9 cellular contexts compared by ENCODE assay signal in the genomic region with DNA sequence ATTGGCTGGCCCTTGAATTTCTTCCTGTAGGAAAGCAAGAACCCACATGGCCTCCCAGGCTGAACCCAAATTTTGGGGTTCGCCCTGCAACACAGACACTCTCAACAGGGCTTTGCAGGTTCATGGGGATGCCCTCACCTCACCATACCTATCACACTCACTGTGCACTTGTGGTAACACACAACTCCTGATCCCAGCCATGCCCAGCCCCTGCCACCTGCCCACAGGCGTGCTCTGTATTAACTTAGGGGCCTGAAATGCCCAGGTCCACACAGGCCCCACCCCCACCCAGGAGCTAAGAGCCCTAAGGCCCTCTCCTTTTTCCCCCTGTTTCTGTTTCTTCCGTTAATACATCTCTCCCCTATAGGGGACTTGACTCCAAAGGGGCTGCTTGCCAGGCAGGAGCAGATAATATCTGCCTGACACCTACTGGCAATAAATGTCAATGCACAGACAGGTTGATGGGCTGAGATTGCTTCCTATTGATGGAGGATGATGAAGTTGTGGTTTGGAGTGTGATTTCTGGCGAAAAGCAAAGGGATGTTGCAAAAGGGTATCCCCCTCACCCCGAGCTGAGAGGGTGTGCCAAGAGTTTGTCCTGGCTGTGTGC.
DNase-seq lines count a peak whose midpoint lies in the region; ATAC-seq and TF ChIP-seq lines count a peak whose summit lies in the region.
"Had no signal": no experiment of that assay in that cellular context is flagged by ENCODE, and none has a peak within 500 bp of the region (broad histone marks: within the 10 kb centered on the region; RNA-seq: fewer than 3 reads in every experiment).

No MANE protein-coding gene starts in this region.

- TF ChIP-seq CTCF in GM12865 (IDR thresholded peaks at IDR 0.05; ENCODE audit: insufficient read depth, low read depth, low read length, missing control alignments) (peak; percentile 61), LNCAP (IDR thresholded peaks at IDR 0.05) (peak; percentile 64), neural crest cell (conservative IDR thresholded peaks at IDR 0.05) (peak; percentile 60)

- peaks cover 2% of the 10 kb centered on the region for H3K36me3 Mint-ChIP-seq in neural crest cell (ENCODE audit: low read depth)

- DNase-seq in GM12865 (ENCODE audit: low read depth) (peak; percentile 43), cerebellar cortex (ENCODE audit: low spot score) (peak; percentile 5), neural crest cell (ENCODE audit: low read depth, low spot score) (no peak)
- no peak for DNase-seq in stimulated activated CD8-positive, alpha-beta memory T cell treated with anti-CD3 and anti-CD28 coated beads, Interleukin-4, amount 100 ng/mL, for 48 hours
- no peak for DNase-seq in effector CD4-positive, alpha-beta T cell

- H3K4me3 Mint-ChIP-seq in neural crest cell: no peak overlapping the region
- H3K4me3 Mint-ChIP-seq: activated T-helper 1 cell treated with anti-CD3 and anti-CD28 coated beads, Interleukin-12 subunit alpha, Interleukin-12 subunit beta, Interleukin-2, Interleukin-4 antibody, amounts not matched to agents 30 ng/mL and 10 ng/mL and 1 ng/mL, durations not matched to agents 14 hours and 24 hours and 36 hours had no signal

- H3K4me1 Mint-ChIP-seq in neural crest cell: no peaks in the 10 kb centered on the region

- H3K9me3 Mint-ChIP-seq in neural crest cell: no peaks in the 10 kb centered on the region
- H3K9me3 Mint-ChIP-seq: activated T-helper 1 cell treated with anti-CD3 and anti-CD28 coated beads, Interleukin-12 subunit alpha, Interleukin-12 subunit beta, Interleukin-2, Interleukin-4 antibody, amounts not matched to agents 30 ng/mL and 10 ng/mL and 1 ng/mL, durations not matched to agents 14 hours and 24 hours and 36 hours had no signal

- ATAC-seq in HG02571 (IDR thresholded peaks at IDR 0.05; ENCODE audit: unreplicated experiment): no peak

- H3K27me3 Mint-ChIP-seq in neural crest cell (ENCODE audit: low read depth): peaks cover 5% of the 10 kb centered on the region

- H3K27ac Mint-ChIP-seq in neural crest cell (ENCODE audit: unreplicated experiment): no peak overlapping the region
- H3K27ac Mint-ChIP-seq: activated T-helper 1 cell treated with anti-CD3 and anti-CD28 coated beads, Interleukin-12 subunit alpha, Interleukin-12 subunit beta, Interleukin-2, Interleukin-4 antibody, amounts not matched to agents 30 ng/mL and 10 ng/mL and 1 ng/mL, durations not matched to agents 14 hours and 24 hours and 36 hours had no signal

- H3K4me3 ChIP-seq in GM12865 (ENCODE audit: low read depth, low read length): no peak overlapping the region
- H3K4me3 ChIP-seq: skin epidermis had no signal

Comparison
In these comparisons a context has a peak if more than half of its experiments do, and no peak if none do; other contexts are left out.
1. DNase-seq: peak in GM12865 (single experiment) and cerebellar cortex (single experiment); none in neural crest cell (single experiment), stimulated activated CD8-positive, alpha-beta memory T cell treated with anti-CD3 and anti-CD28 coated beads, Interleukin-4, amount 100 ng/mL, for 48 hours (single experiment) and effector CD4-positive, alpha-beta T cell (single experiment).
2. Peak in every context shown above with its lines, with median percentiles within 50 percentile points of each other: CTCF ChIP-seq.